In the genomic region with DNA sequence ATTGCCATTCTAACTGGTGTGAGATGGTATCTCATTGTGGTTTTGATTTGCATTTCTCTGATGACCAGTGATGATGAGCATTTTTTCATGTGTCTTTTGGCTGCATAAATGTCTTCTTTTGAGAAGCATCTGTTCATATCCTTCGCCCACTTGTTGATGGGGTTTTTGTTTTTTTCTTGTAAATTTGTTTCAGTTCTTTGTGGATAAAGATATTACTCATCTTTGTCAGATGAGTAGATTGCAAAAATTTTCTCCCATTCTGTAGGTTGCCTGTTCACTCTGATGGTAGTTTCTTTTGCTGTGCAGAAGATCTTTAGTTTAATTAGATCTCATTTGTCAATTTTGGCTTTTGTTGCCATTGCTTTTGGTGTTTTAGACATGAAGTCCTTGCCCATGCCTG, we compare ENCODE assay signal across 7 cellular contexts. TPM values are rescaled to one million over a fixed set of nuclear protein-coding genes. Genes with fewer than 3 reads are reported as not detected.
"Had no signal": no experiment of that assay in that cellular context is flagged by ENCODE, and none has a peak within 500 bp of the region (broad histone marks: within the 10 kb centered on the region; RNA-seq: fewer than 3 reads in every experiment).

No MANE protein-coding gene starts in this region.

RNA-seq across cellular contexts. Expression of a gene that starts 39.7 kb away (rescaled TPM):
- total RNA-seq: activated CD4-positive, alpha-beta T cell treated with anti-CD3 and anti-CD28 coated beads for 36 hours; activated CD8-positive, alpha-beta memory T cell treated with anti-CD3 and anti-CD28 coated beads for 36 hours; activated CD8-positive, alpha-beta T cell treated with anti-CD3 and anti-CD28 coated beads for 36 hours; activated naive CD8-positive, alpha-beta T cell treated with anti-CD3 and anti-CD28 coated beads, Interleukin-2, amount 10 ng/mL, durations not matched to agents 7 days and 5 days; T-helper 1 cell treated with Interleukin-12 subunit alpha and Interleukin-12 subunit beta and Interleukin-4 antibody, amounts not matched to agents 30 ng/mL and 1 ng/mL, for 36 hours; T-helper 17 cell; T-helper 2 cell treated with Interferon-gamma antibody and Interleukin-4, amounts not matched to agents 100 ng/mL and 5 ng/mL, for 36 hours had no signal
